Comparison of ENCODE assay signal across 24 cellular contexts in the genomic region with DNA sequence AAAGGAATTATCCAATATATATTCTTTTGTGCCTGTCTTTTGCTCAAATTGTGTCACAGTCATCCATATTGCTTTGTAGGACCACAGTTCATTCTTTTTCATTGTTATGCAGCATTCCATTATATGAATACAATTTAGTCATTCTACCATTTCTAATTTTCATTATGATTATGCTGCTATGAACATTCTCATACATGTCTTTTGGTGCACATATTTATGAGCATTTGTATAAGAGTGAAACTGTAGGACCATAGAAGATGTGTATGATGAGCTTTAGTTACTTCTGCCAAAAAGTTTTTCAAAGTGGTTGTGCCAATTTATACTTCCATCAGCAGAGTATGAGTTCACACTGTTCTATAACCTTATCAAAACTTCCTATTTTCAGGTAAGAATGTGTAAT. TPM values are rescaled to one million over a fixed set of nuclear protein-coding genes. Genes with fewer than 3 reads are reported as not detected.
DNase-seq lines count a peak whose midpoint lies in the region; ATAC-seq, FAIRE-seq and TF ChIP-seq lines count a peak whose summit lies in the region.
"Had no signal": no experiment of that assay in that cellular context is flagged by ENCODE, and none has a peak within 500 bp of the region (broad histone marks: within the 10 kb centered on the region; RNA-seq: fewer than 3 reads in every experiment).

No MANE protein-coding gene starts in this region.

- H3K4me1 ChIP-seq in GM12878 (ENCODE audit: control insufficient read depth, insufficient read depth, low read length), result peaks cover 17% of the 10 kb centered on the region

- H3K36me3 Mint-ChIP-seq in activated CD4-positive, alpha-beta T cell treated with anti-CD3 and anti-CD28 coated beads for 36 hours (ENCODE audit: low read depth), result peaks cover 13% of the 10 kb centered on the region
- H3K36me3 Mint-ChIP-seq in stimulated activated effector memory CD8-positive, alpha-beta T cell treated with anti-CD3 and anti-CD28 coated beads, Interleukin-12 subunit alpha, Interleukin-12 subunit beta, amount 100 ng/mL, for 72 hours, result peaks cover 25% of the 10 kb centered on the region

- CTCF ChIA-PET in activated CD4-positive, alpha-beta T cell treated with anti-CD3 and anti-CD28 coated beads for 36 hours (lab: Charles Lee), result interaction anchor here (0.6 to 1.1 kb wide), 2 partner anchors 9 to 1258 kb away, joined by 3 read pairs; no protein-coding TSS in a partner anchor
- CTCF ChIA-PET in GM12878 (lab: Yijun Ruan, JAX), result interaction anchor here (1.0 kb wide), 1 partner anchor 94 kb away, joined by 3 read pairs; no protein-coding TSS in a partner anchor

- in situ Hi-C loops in GM12878 (cut with MboI), result no loop called here

- RAD21 ChIA-PET in GM12878 (lab: Charles Lee; ENCODE audit: unreplicated experiment), result no interaction called here

- no peaks in the 10 kb centered on the region for H3K9me3 Mint-ChIP-seq in activated CD4-positive, alpha-beta T cell treated with anti-CD3 and anti-CD28 coated beads for 36 hours (ENCODE audit: low read depth)
- H3K9me3 Mint-ChIP-seq in stimulated activated naive CD8-positive, alpha-beta T cell treated with anti-CD3 and anti-CD28 coated beads, Interleukin-15, amount 100 ng/mL, for 72 hours, result no peaks in the 10 kb centered on the region
- no peaks in the 10 kb centered on the region for H3K9me3 Mint-ChIP-seq in stimulated activated effector memory CD8-positive, alpha-beta T cell treated with anti-CD3 and anti-CD28 coated beads, Interleukin-12 subunit alpha, Interleukin-12 subunit beta, amount 100 ng/mL, for 72 hours
- H3K9me3 Mint-ChIP-seq: CD14-positive monocyte; CD4-positive, alpha-beta memory T cell; GM23338 had no signal

- H3K79me2 ChIP-seq in GM12878 (ENCODE audit: control insufficient read depth, insufficient read depth, low read length), result peaks cover 38% of the 10 kb centered on the region

- no peaks in the 10 kb centered on the region for H3K27me3 Mint-ChIP-seq in activated CD4-positive, alpha-beta T cell treated with anti-CD3 and anti-CD28 coated beads for 36 hours
- H3K27me3 Mint-ChIP-seq in stimulated activated naive CD8-positive, alpha-beta T cell treated with anti-CD3 and anti-CD28 coated beads, Interleukin-15, amount 100 ng/mL, for 72 hours, result no peaks in the 10 kb centered on the region
- H3K27me3 Mint-ChIP-seq: CD4-positive, alpha-beta memory T cell had no signal

- H3K27ac Mint-ChIP-seq in activated CD4-positive, alpha-beta T cell treated with anti-CD3 and anti-CD28 coated beads for 36 hours, result no peak overlapping the region
- no peak overlapping the region for H3K27ac Mint-ChIP-seq in stimulated activated naive CD8-positive, alpha-beta T cell treated with anti-CD3 and anti-CD28 coated beads, Interleukin-15, amount 100 ng/mL, for 72 hours
- no peak overlapping the region for H3K27ac Mint-ChIP-seq in stimulated activated effector memory CD8-positive, alpha-beta T cell treated with anti-CD3 and anti-CD28 coated beads, Interleukin-12 subunit alpha, Interleukin-12 subunit beta, amount 100 ng/mL, for 72 hours
- H3K27ac Mint-ChIP-seq: CD14-positive monocyte; CD4-positive, alpha-beta memory T cell; GM23338 had no signal

- no peak for TF ChIP-seq POLR2A in GM12878 (IDR thresholded peaks at IDR 0.05; ENCODE audit: low read depth, low read length)

- TF ChIP-seq CTCF in GM12878 (IDR thresholded peaks at IDR 0.05 in 2 of 3, conservative IDR thresholded peaks at IDR 0.05 in 1 of 3; ENCODE audit: control insufficient read depth in 2 of 3, extremely low read depth in 1 of 3, insufficient read depth in 1 of 3, low read depth in 3 of 3, low read length in 3 of 3), result no peak

- no peak overlapping the region for H3K4me2 ChIP-seq in GM12878 (ENCODE audit: control insufficient read depth, insufficient read depth)
- H3K4me2 ChIP-seq: BLaER1, GM23338 had no signal

- no peak overlapping the region for H2AFZ ChIP-seq in GM12878 (ENCODE audit: control insufficient read depth, low read depth, low read length)
- H2AFZ ChIP-seq: GM23338 had no signal

- H3K4me1 Mint-ChIP-seq in activated CD4-positive, alpha-beta T cell treated with anti-CD3 and anti-CD28 coated beads for 36 hours, result peaks cover 30% of the 10 kb centered on the region
- H3K4me1 Mint-ChIP-seq in stimulated activated naive CD8-positive, alpha-beta T cell treated with anti-CD3 and anti-CD28 coated beads, Interleukin-15, amount 100 ng/mL, for 72 hours, result peaks cover 39% of the 10 kb centered on the region
- H3K4me1 Mint-ChIP-seq in stimulated activated effector memory CD8-positive, alpha-beta T cell treated with anti-CD3 and anti-CD28 coated beads, Interleukin-12 subunit alpha, Interleukin-12 subunit beta, amount 100 ng/mL, for 72 hours, result peaks cover 18% of the 10 kb centered on the region
- H3K4me1 Mint-ChIP-seq: CD14-positive monocyte, GM23338 had no signal

- ATAC-seq in activated CD4-positive, alpha-beta T cell treated with anti-CD3 and anti-CD28 coated beads for 36 hours, result peak; percentile 55
- ATAC-seq in stimulated activated naive CD8-positive, alpha-beta T cell treated with anti-CD3 and anti-CD28 coated beads, Interleukin-15, amount 100 ng/mL, for 72 hours, result peak; percentile 31
- ATAC-seq in stimulated activated naive CD8-positive, alpha-beta T cell treated with anti-CD3 and anti-CD28 coated beads, Interleukin-15, Interleukin-2, amounts not matched to agents 100 U/mL and 50 U/mL, for 24 hours, result no peak
- ATAC-seq in GM12878 (peak; percentile 6; the same call in 1 of the 3 replicates), HG02678 (IDR thresholded peaks at IDR 0.05; ENCODE audit: unreplicated experiment) (no peak)
- peak; percentile 70 for ATAC-seq in stimulated activated effector memory CD8-positive, alpha-beta T cell treated with anti-CD3 and anti-CD28 coated beads, Interleukin-12 subunit alpha, Interleukin-12 subunit beta, amount 100 ng/mL, for 72 hours
- ATAC-seq: GM23338 had no signal

- no peaks in the 10 kb centered on the region for H4K20me1 ChIP-seq in GM12878 (ENCODE audit: control insufficient read depth, insufficient read depth)

- no peak for TF ChIP-seq EP300 in GM12878 (IDR thresholded peaks at IDR 0.05; ENCODE audit: borderline replicate concordance in 1 of 2, control insufficient read depth in 1 of 2, low read depth in 2 of 2, low read length in 2 of 2)

- no TSS peak for BruUV-seq in GM12878 (replicated peaks; lab: Mats Ljungman, UMichigan)

- POLR2A ChIA-PET in activated CD4-positive, alpha-beta T cell treated with anti-CD3 and anti-CD28 coated beads for 36 hours (lab: Charles Lee), result interaction anchor here (0.7 to 1.2 kb wide), 4 partner anchors 42 to 1080 kb away, joined by 3 to 6 read pairs (median 3); no protein-coding TSS in a partner anchor
- POLR2A ChIA-PET in GM12878 (lab: Charles Lee), result interaction anchor here (0.6 to 1.8 kb wide), 2 partner anchors 11 to 19 kb away, joined by 3 to 8 read pairs; a partner anchor contains a TSS

- intact Hi-C loops in activated CD4-positive, alpha-beta T cell treated with anti-CD3 and anti-CD28 coated beads for 36 hours (cut with DNase I, micrococcal nuclease), result no loop called here
- intact Hi-C loops in GM12878 (cut with micrococcal nuclease; ENCODE audit: unreplicated experiment), result loop anchor here (10.0 kb wide), 1 partner anchor 254 kb away; a partner anchor contains a TSS

- H3K9ac ChIP-seq in GM12878 (ENCODE audit: control insufficient read depth, insufficient read depth, low read length), result no peak overlapping the region
- H3K9ac ChIP-seq: BLaER1 had no signal

- no peaks in the 10 kb centered on the region for H3K27me3 ChIP-seq in GM12878 (replicated peaks in 1 of 2; ENCODE audit: control insufficient read depth in 2 of 2, insufficient read depth in 2 of 2, low read length in 1 of 2)
- H3K27me3 ChIP-seq: BLaER1 had no signal

- no peak for DNase-seq in activated CD4-positive, alpha-beta T cell treated with anti-CD3 and anti-CD28 coated beads for 36 hours
- DNase-seq in activated CD4-positive, alpha-beta T cell treated with anti-CD3 and anti-CD28 coated beads for 1 hour, result no peak
- DNase-seq in stimulated activated naive CD8-positive, alpha-beta T cell treated with anti-CD3 and anti-CD28 coated beads, Interleukin-15, amount 100 ng/mL, for 72 hours, result no peak
- DNase-seq in stimulated activated naive CD8-positive, alpha-beta T cell treated with anti-CD3 and anti-CD28 coated beads, Interleukin-15, Interleukin-2, amounts not matched to agents 100 U/mL and 50 U/mL, for 24 hours, result no peak
- DNase-seq in GM12878 (ENCODE audit: low read depth, low spot score) (no peak), SK-N-DZ (ENCODE audit: low spot score) (no peak)
- no peak for DNase-seq in stimulated activated effector memory CD8-positive, alpha-beta T cell treated with anti-CD3 and anti-CD28 coated beads, Interleukin-12 subunit alpha, Interleukin-12 subunit beta, amount 100 ng/mL, for 72 hours (ENCODE audit: low spot score in 2 of 2)
- DNase-seq: 8988T; Calu3; CD4-positive, alpha-beta memory T cell; DMS 273 treated with DMSO at 0.1 percent for 48 hours; DMS53; DND-41; EL; HCEC 1CT; IMR-90 had no signal

- no peak overlapping the region for H3K4me3 Mint-ChIP-seq in activated CD4-positive, alpha-beta T cell treated with anti-CD3 and anti-CD28 coated beads for 36 hours
- H3K4me3 Mint-ChIP-seq in stimulated activated naive CD8-positive, alpha-beta T cell treated with anti-CD3 and anti-CD28 coated beads, Interleukin-15, amount 100 ng/mL, for 72 hours, result no peak overlapping the region
- H3K4me3 Mint-ChIP-seq in stimulated activated effector memory CD8-positive, alpha-beta T cell treated with anti-CD3 and anti-CD28 coated beads, Interleukin-12 subunit alpha, Interleukin-12 subunit beta, amount 100 ng/mL, for 72 hours, result no peak overlapping the region
- H3K4me3 Mint-ChIP-seq: CD14-positive monocyte, GM23338 had no signal

- no peak overlapping the region for H3K4me3 ChIP-seq in GM12878
- H3K4me3 ChIP-seq: BLaER1, GM23338 had no signal

- FAIRE-seq in GM12878 (lab: Jason Lieb, UNC), result no peak
- FAIRE-seq: GM12891, GM18507, H54, HTR-8/SVneo had no signal

- H3K27ac ChIP-seq in GM12878 (ENCODE audit: control insufficient read depth, insufficient read depth), result no peak overlapping the region
- H3K27ac ChIP-seq: BLaER1 had no signal

- H3K9me3 ChIP-seq in GM12878 (replicated peaks; ENCODE audit: control insufficient read depth, insufficient read depth, low read length), result no peaks in the 10 kb centered on the region
- H3K9me3 ChIP-seq: BLaER1 had no signal

- H3K36me3 ChIP-seq in GM12878 (ENCODE audit: control insufficient read depth in 2 of 2, insufficient read depth in 2 of 2, low read length in 1 of 2), result 0 out of 4 replicates have a peak, but pooled peaks cover 0 to 3% of the 10 kb centered on the region in 2 experiments

- TF ChIP-seq RAD21 in GM12878 (IDR thresholded peaks at IDR 0.05; ENCODE audit: insufficient read depth, low read depth, low read length), result no peak

- SMC1A ChIA-PET in GM12878 (lab: Charles Lee; ENCODE audit: uncharacterized antibody, unreplicated experiment), result interaction anchor here (0.9 to 2.6 kb wide), 3 partner anchors 18 to 37 kb away, joined by 3 to 8 read pairs (median 3); a partner anchor contains a TSS

RNA-seq across cellular contexts. Expression of a gene that starts 7.7 kb away (rescaled TPM):
- total RNA-seq in activated CD4-positive, alpha-beta T cell treated with anti-CD3 and anti-CD28 coated beads for 36 hours, result 10 to 100 TPM in 1 of 2 experiments, 1 to 10 TPM in 1; 9.0 to 11.5 TPM
- total RNA-seq in GM12878 (2013; cell fraction: nucleolus; rRNA removed), result 11.1 and 12.6 TPM in 2 replicates
- 32.1 and 37.3 TPM in 2 replicates for total RNA-seq in GM12878 (2014; rRNA removed)
- 16.3 and 18.1 TPM in 2 replicates for total RNA-seq in GM12878 (2014; rRNA removed; fragmentation: Illumina TruSeq; extraction: Trizol)
- 7.9 and 9.0 TPM in 2 replicates for total RNA-seq in GM12878 (2021)
- 4.4 TPM for polyA plus RNA-seq in GM12878 (2011; ENCODE audit: low read depth)
- polyA plus RNA-seq in GM12878 (2011; rRNA removed), result 19.5 and 27.8 TPM in 2 replicates
- polyA plus RNA-seq in GM12878 (2011; cell fraction: cytosol; rRNA removed), result 6.9 and 14.4 TPM in 2 replicates
- 6.2 TPM in 2 replicates for polyA plus RNA-seq in GM12878 (2011; cell fraction: nucleus; rRNA removed)
- polyA plus RNA-seq in GM12878 (2012), result 13.8 and 26.6 TPM in 2 replicates
- 11.6 and 13.3 TPM in 2 replicates for polyA plus RNA-seq in GM12878 (2014; fragmentation: Illumina TruSeq; extraction: Trizol)
- 10 to 100 TPM; 30.8 to 40.9 TPM for polyA plus RNA-seq in GM12878 (2014; fragmentation: Nextera tagmentation; extraction: Ambion mirVana)
- 27.3 and 50.6 TPM in 2 replicates for polyA plus RNA-seq in GM12878 (2014; rRNA removed)
- polyA plus RNA-seq in GM12878 (2016; fragmentation: Nextera tagmentation; extraction: Ambion mirVana), result 10 to 100 TPM; 28.8 to 31.2 TPM
- 4.5 and 5.6 TPM in 2 replicates for polyA minus RNA-seq in GM12878 (2011; rRNA and poly(A)+ RNA removed)
- polyA minus RNA-seq in GM12878 (2011; cell fraction: cytosol; rRNA and poly(A)+ RNA removed), result 2.3 and 3.4 TPM in 2 replicates
- polyA minus RNA-seq in GM12878 (2011; cell fraction: nucleus; rRNA and poly(A)+ RNA removed), result 3.5 and 6.0 TPM in 2 replicates
- polyA plus RNA-seq in SK-N-DZ (2014; cell fraction: cytosol; rRNA removed), result 17.9 and 18.6 TPM in 2 replicates
- 7.5 and 11.7 TPM in 2 replicates for polyA plus RNA-seq in SK-N-DZ (2014; cell fraction: nucleus; rRNA removed)

RNA-seq across cellular contexts. Expression of a gene that starts 18.2 kb away (rescaled TPM):
- 10 to 100 TPM; 27.7 to 28.9 TPM for total RNA-seq in activated CD4-positive, alpha-beta T cell treated with anti-CD3 and anti-CD28 coated beads for 36 hours
- total RNA-seq in GM12878 (2013; cell fraction: nucleolus; rRNA removed), result 45.1 and 45.6 TPM in 2 replicates
- total RNA-seq in GM12878 (2014; rRNA removed) (13.7 TPM in 2 replicates), GM12878 (2014; rRNA removed; fragmentation: Illumina TruSeq; extraction: Trizol) (18.9 and 19.3 TPM in 2 replicates), GM12878 (2021) (21.0 and 23.5 TPM in 2 replicates)
- 16.6 TPM for polyA plus RNA-seq in GM12878 (2011; ENCODE audit: low read depth)
- polyA plus RNA-seq in GM12878 (2011; rRNA removed) (16.1 and 25.4 TPM in 2 replicates), GM12878 (2014; fragmentation: Illumina TruSeq; extraction: Trizol) (20.3 and 23.3 TPM in 2 replicates), GM12878 (2014; fragmentation: Nextera tagmentation; extraction: Ambion mirVana) (10 to 100 TPM in 1 of 2 experiments, 1 to 10 TPM in 1; 4.6 to 14.9 TPM), GM12878 (2014; rRNA removed) (8.7 and 11.3 TPM in 2 replicates), GM12878 (2016; fragmentation: Nextera tagmentation; extraction: Ambion mirVana) (10 to 100 TPM; 23.0 to 29.1 TPM)
- polyA plus RNA-seq in GM12878 (2011; cell fraction: cytosol; rRNA removed), result 10.3 and 10.5 TPM in 2 replicates
- 8.4 and 14.5 TPM in 2 replicates for polyA plus RNA-seq in GM12878 (2011; cell fraction: nucleus; rRNA removed)
- polyA plus RNA-seq in GM12878 (2012), result 14.3 and 18.2 TPM in 2 replicates
- 7.9 and 11.1 TPM in 2 replicates for polyA minus RNA-seq in GM12878 (2011; rRNA and poly(A)+ RNA removed)
- 7.6 and 9.8 TPM in 2 replicates for polyA minus RNA-seq in GM12878 (2011; cell fraction: cytosol; rRNA and poly(A)+ RNA removed)
- polyA minus RNA-seq in GM12878 (2011; cell fraction: nucleus; rRNA and poly(A)+ RNA removed), result 8.1 and 10.2 TPM in 2 replicates
- polyA plus RNA-seq in SK-N-DZ (2014; cell fraction: cytosol; rRNA removed), result 26.8 and 27.4 TPM in 2 replicates
- 17.3 and 25.3 TPM in 2 replicates for polyA plus RNA-seq in SK-N-DZ (2014; cell fraction: nucleus; rRNA removed)

Comparison
In these comparisons a context has a peak if more than half of its experiments do, and no peak if none do; other contexts are left out.
1. ATAC-seq: peak in activated CD4-positive, alpha-beta T cell treated with anti-CD3 and anti-CD28 coated beads for 36 hours (single experiment), stimulated activated naive CD8-positive, alpha-beta T cell treated with anti-CD3 and anti-CD28 coated beads, Interleukin-15, amount 100 ng/mL, for 72 hours (single experiment), GM12878 (single experiment) and stimulated activated effector memory CD8-positive, alpha-beta T cell treated with anti-CD3 and anti-CD28 coated beads, Interleukin-12 subunit alpha, Interleukin-12 subunit beta, amount 100 ng/mL, for 72 hours (single experiment); none in stimulated activated naive CD8-positive, alpha-beta T cell treated with anti-CD3 and anti-CD28 coated beads, Interleukin-15, Interleukin-2, amounts not matched to agents 100 U/mL and 50 U/mL, for 24 hours (single experiment) and HG02678 (single experiment).